Comparison of ENCODE assay signal across 22 cellular contexts in the genomic region with DNA sequence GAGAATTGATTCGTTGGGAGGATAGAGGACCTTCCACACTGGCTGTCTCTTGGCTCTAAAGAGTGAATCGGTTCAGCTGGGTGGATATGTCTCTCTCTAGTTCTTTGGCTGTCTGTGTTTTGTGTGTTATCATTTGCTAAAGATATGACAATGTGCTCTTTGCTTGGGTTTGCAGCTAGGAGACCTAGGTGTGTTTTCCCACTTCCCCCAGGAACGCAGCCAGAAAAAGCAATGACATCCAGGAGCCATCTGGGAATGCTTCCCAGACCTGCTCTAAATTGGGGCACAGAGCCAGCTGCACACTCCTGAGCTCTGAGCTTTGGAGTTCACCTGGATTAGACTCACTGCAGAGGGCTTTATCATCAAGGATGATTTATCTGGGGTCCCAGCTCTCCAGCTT. TPM values are rescaled to one million over a fixed set of nuclear protein-coding genes. Genes with fewer than 3 reads are reported as not detected.
A peak's percentile ranks its signal among the peaks of the same experiment; 100 is the strongest.
DNase-seq lines count a peak whose midpoint lies in the region; ATAC-seq and TF ChIP-seq lines count a peak whose summit lies in the region.
"Had no signal": no experiment of that assay in that cellular context is flagged by ENCODE, and none has a peak within 500 bp of the region (broad histone marks: within the 10 kb centered on the region; RNA-seq: fewer than 3 reads in every experiment).

No MANE protein-coding gene starts in this region.

- peak overlapping the region; percentile 80 for H2AFZ ChIP-seq in GM23338

- no peaks in the 10 kb centered on the region for H3K36me3 ChIP-seq in GM23338 (ENCODE audit: insufficient read depth)
- H3K36me3 ChIP-seq in effector memory CD4-positive, alpha-beta T cell (ENCODE audit: control insufficient read depth, insufficient read depth, low read length): no peaks in the 10 kb centered on the region
- H3K36me3 ChIP-seq: gastrocnemius medialis, thoracic aorta had no signal

- H3K27me3 Mint-ChIP-seq in GM23338 (ENCODE audit: insufficient read depth, low read depth, poor library complexity): no peaks in the 10 kb centered on the region
- peaks cover 25% of the 10 kb centered on the region for H3K27me3 Mint-ChIP-seq in stimulated activated naive CD8-positive, alpha-beta T cell treated with anti-CD3 and anti-CD28 coated beads, Interleukin-15, amount 100 ng/mL, for 72 hours

- H3K4me1 ChIP-seq in GM23338 (ENCODE audit: insufficient read depth): no peaks in the 10 kb centered on the region
- no peaks in the 10 kb centered on the region for H3K4me1 ChIP-seq in effector memory CD4-positive, alpha-beta T cell (ENCODE audit: control insufficient read depth, insufficient read depth, low read length, poor library complexity, severe bottlenecking)
- H3K4me1 ChIP-seq: gastrocnemius medialis had no signal

- no peaks in the 10 kb centered on the region for H3K9me2 ChIP-seq in GM23338 (ENCODE audit: insufficient read depth)

- H3K4me3 ChIP-seq in GM23338: no peak overlapping the region
- H3K4me3 ChIP-seq in effector memory CD4-positive, alpha-beta T cell (ENCODE audit: insufficient read depth, low read depth, low read length, poor library complexity, severe bottlenecking): no peak overlapping the region
- H3K4me3 ChIP-seq: dorsolateral prefrontal cortex, gastrocnemius medialis, thoracic aorta had no signal

- TF ChIP-seq CTCF in GM23338 (conservative IDR thresholded peaks at IDR 0.05; ENCODE audit: low read depth in 2 of 2): no peak

- H3K4me1 Mint-ChIP-seq in GM23338: peaks cover 2% of the 10 kb centered on the region
- no peaks in the 10 kb centered on the region for H3K4me1 Mint-ChIP-seq in stimulated activated naive CD8-positive, alpha-beta T cell treated with anti-CD3 and anti-CD28 coated beads, Interleukin-15, amount 100 ng/mL, for 72 hours
- H3K4me1 Mint-ChIP-seq: activated CD8-positive, alpha-beta memory T cell treated with anti-CD3 and anti-CD28 coated beads, Interleukin-2, amount 10 ng/mL, durations not matched to agents 7 days and 5 days; activated naive CD8-positive, alpha-beta T cell treated with anti-CD3 and anti-CD28 coated beads, Interleukin-2, amount 10 ng/mL, durations not matched to agents 7 days and 5 days; activated T-helper 17 cell treated with anti-CD3 and anti-CD28 coated beads, Interleukin-2, amount 50 U/mL, for 72 hours; brain had no signal

- H3F3A ChIP-seq in GM23338 (replicated peaks; ENCODE audit: low read depth): no peaks in the 10 kb centered on the region

- no peak for DNase-seq in GM23338 (ENCODE audit: low spot score)
- peak; percentile 71 to 86 for DNase-seq in NCI-H2081 (lab: John Stamatoyannopoulos, UW)
- DNase-seq in cerebellar nuclear complex (lab: John Stamatoyannopoulos, UW): peak; percentile 27 to 82
- peak; percentile 83 for DNase-seq in left lobe of liver (ENCODE audit: low spot score)
- DNase-seq in COR-L47 (lab: John Stamatoyannopoulos, UW): no peak
- no peak for DNase-seq in effector memory CD4-positive, alpha-beta T cell
- no peak for DNase-seq in stimulated activated naive CD8-positive, alpha-beta T cell treated with anti-CD3 and anti-CD28 coated beads, Interleukin-15, amount 100 ng/mL, for 72 hours
- DNase-seq: activated CD4-positive, alpha-beta T cell treated with anti-CD3 and anti-CD28 coated beads for 48 hours; activated CD8-positive, alpha-beta memory T cell treated with anti-CD3 and anti-CD28 coated beads, Interleukin-2, amount 10 ng/mL, durations not matched to agents 7 days and 5 days; activated naive CD8-positive, alpha-beta T cell treated with anti-CD3 and anti-CD28 coated beads, Interleukin-2, amount 10 ng/mL, durations not matched to agents 7 days and 5 days; EL; erythroblast; gastrocnemius medialis; NCI-H1417 treated with DMSO at 0.1 percent for 48 hours; NCI-H446; retina had no signal

- H3K4me2 ChIP-seq in GM23338: no peak overlapping the region
- H3K4me2 ChIP-seq: KMS-11 had no signal

- H3K27ac ChIP-seq in GM23338 (ENCODE audit: low read depth): no peak overlapping the region
- H3K27ac ChIP-seq in effector memory CD4-positive, alpha-beta T cell (ENCODE audit: insufficient read depth, low read length, poor library complexity, severe bottlenecking): no peak overlapping the region
- H3K27ac ChIP-seq: dorsolateral prefrontal cortex, gastrocnemius medialis, KMS-11, thoracic aorta had no signal

- no peak overlapping the region for H3K27ac Mint-ChIP-seq in GM23338
- H3K27ac Mint-ChIP-seq in stimulated activated naive CD8-positive, alpha-beta T cell treated with anti-CD3 and anti-CD28 coated beads, Interleukin-15, amount 100 ng/mL, for 72 hours: no peak overlapping the region
- H3K27ac Mint-ChIP-seq: activated CD8-positive, alpha-beta memory T cell treated with anti-CD3 and anti-CD28 coated beads, Interleukin-2, amount 10 ng/mL, durations not matched to agents 7 days and 5 days; activated naive CD8-positive, alpha-beta T cell treated with anti-CD3 and anti-CD28 coated beads, Interleukin-2, amount 10 ng/mL, durations not matched to agents 7 days and 5 days; activated T-helper 17 cell treated with anti-CD3 and anti-CD28 coated beads, Interleukin-2, amount 50 U/mL, for 72 hours had no signal

- no peaks in the 10 kb centered on the region for H4K20me1 ChIP-seq in GM23338 (replicated peaks; ENCODE audit: insufficient read depth)

- H3K9me3 Mint-ChIP-seq in GM23338: no peaks in the 10 kb centered on the region
- H3K9me3 Mint-ChIP-seq in stimulated activated naive CD8-positive, alpha-beta T cell treated with anti-CD3 and anti-CD28 coated beads, Interleukin-15, amount 100 ng/mL, for 72 hours: no peaks in the 10 kb centered on the region
- H3K9me3 Mint-ChIP-seq: activated naive CD8-positive, alpha-beta T cell treated with anti-CD3 and anti-CD28 coated beads, Interleukin-2, amount 10 ng/mL, durations not matched to agents 7 days and 5 days; activated T-helper 17 cell treated with anti-CD3 and anti-CD28 coated beads, Interleukin-2, amount 50 U/mL, for 72 hours had no signal

- no peak for ATAC-seq in GM23338
- ATAC-seq in left lobe of liver: peak; percentile 98
- no peak for ATAC-seq in GM18870 (IDR thresholded peaks at IDR 0.05; ENCODE audit: unreplicated experiment)
- no peak for ATAC-seq in stimulated activated naive CD8-positive, alpha-beta T cell treated with anti-CD3 and anti-CD28 coated beads, Interleukin-15, amount 100 ng/mL, for 72 hours
- ATAC-seq: activated CD8-positive, alpha-beta memory T cell treated with anti-CD3 and anti-CD28 coated beads, Interleukin-2, amount 10 ng/mL, durations not matched to agents 7 days and 5 days; activated T-helper 17 cell treated with anti-CD3 and anti-CD28 coated beads, Interleukin-2, amount 50 U/mL, for 72 hours; gastrocnemius medialis had no signal

- H3K4me3 Mint-ChIP-seq in GM23338: no peak overlapping the region
- H3K4me3 Mint-ChIP-seq in stimulated activated naive CD8-positive, alpha-beta T cell treated with anti-CD3 and anti-CD28 coated beads, Interleukin-15, amount 100 ng/mL, for 72 hours: no peak overlapping the region
- H3K4me3 Mint-ChIP-seq: activated CD8-positive, alpha-beta memory T cell treated with anti-CD3 and anti-CD28 coated beads, Interleukin-2, amount 10 ng/mL, durations not matched to agents 7 days and 5 days; activated naive CD8-positive, alpha-beta T cell treated with anti-CD3 and anti-CD28 coated beads, Interleukin-2, amount 10 ng/mL, durations not matched to agents 7 days and 5 days; activated T-helper 17 cell treated with anti-CD3 and anti-CD28 coated beads, Interleukin-2, amount 50 U/mL, for 72 hours; brain had no signal

- H3K27me3 ChIP-seq in GM23338 (ENCODE audit: insufficient read depth): no peaks in the 10 kb centered on the region
- no peaks in the 10 kb centered on the region for H3K27me3 ChIP-seq in effector memory CD4-positive, alpha-beta T cell (replicated peaks; ENCODE audit: control insufficient read depth, insufficient read depth, low read length, poor library complexity, severe bottlenecking)
- H3K27me3 ChIP-seq: gastrocnemius medialis had no signal

- no peaks in the 10 kb centered on the region for H3K36me3 Mint-ChIP-seq in GM23338 (ENCODE audit: low read depth)
- H3K36me3 Mint-ChIP-seq: activated CD8-positive, alpha-beta memory T cell treated with anti-CD3 and anti-CD28 coated beads, Interleukin-2, amount 10 ng/mL, durations not matched to agents 7 days and 5 days; activated naive CD8-positive, alpha-beta T cell treated with anti-CD3 and anti-CD28 coated beads, Interleukin-2, amount 10 ng/mL, durations not matched to agents 7 days and 5 days; brain had no signal

- no peaks in the 10 kb centered on the region for H3K9me3 ChIP-seq in effector memory CD4-positive, alpha-beta T cell (ENCODE audit: control insufficient read depth, low read length)
- H3K9me3 ChIP-seq: gastrocnemius medialis, thoracic aorta had no signal

- H3K79me2 ChIP-seq in GM23338 (replicated peaks; ENCODE audit: insufficient read depth): no peaks in the 10 kb centered on the region

RNA-seq across cellular contexts. Expression of gene PDZD2, which starts 12.8 kb away (rescaled TPM):
- total RNA-seq in GM23338 (2014; rRNA removed; shearing (Covaris generic)): 16.9 and 19.8 TPM in 2 replicates
- 8.3 and 10.2 TPM in 2 replicates for polyA plus RNA-seq in GM23338 (2016; fragmentation: Nextera tagmentation; extraction: Ambion mirVana)
- total RNA-seq in left lobe of liver: 0.63 TPM
- total RNA-seq: activated CD8-positive, alpha-beta memory T cell treated with anti-CD3 and anti-CD28 coated beads, Interleukin-2, amount 10 ng/mL, durations not matched to agents 7 days and 5 days had no signal

Comparison
In these comparisons a context has a peak if more than half of its experiments do, and no peak if none do; other contexts are left out.
1. DNase-seq: peak in NCI-H2081 (2 of 2), cerebellar nuclear complex (2 of 2) and left lobe of liver (single experiment); none in GM23338 (single experiment), COR-L47 (single experiment), effector memory CD4-positive, alpha-beta T cell (0 of 3) and stimulated activated naive CD8-positive, alpha-beta T cell treated with anti-CD3 and anti-CD28 coated beads, Interleukin-15, amount 100 ng/mL, for 72 hours (0 of 2).
2. RNA of gene PDZD2, which starts 12.8 kb away (total RNA-seq): 16.9 to 19.8 TPM in GM23338; 0.63 TPM in left lobe of liver (single experiment); every median in the first group is over 10 times any median in the second.